ENCODE assay signal across 9 cellular contexts in genomic region chr3:11567516-11568467, GRCh38.
A peak's percentile ranks its signal among the peaks of the same experiment; 100 is the strongest.
DNase-seq lines count a peak whose midpoint lies in the region; ATAC-seq, FAIRE-seq and TF ChIP-seq lines count a peak whose summit lies in the region.
"Had no signal": no experiment of that assay in that cellular context is flagged by ENCODE, and none has a peak within 500 bp of the region (broad histone marks: within the 10 kb centered on the region; RNA-seq: fewer than 3 reads in every experiment).

No MANE protein-coding gene starts in this region.

- H3K4me1 ChIP-seq in PC-3 (ENCODE audit: insufficient read depth, low read length) (peaks cover 47% of the 10 kb centered on the region), neural progenitor cell (no peaks in the 10 kb centered on the region)

- H4K20me1 ChIP-seq in PC-3 (ENCODE audit: low read length) = 0 out of 2 replicates have a peak, but pooled peaks cover 9% of the 10 kb centered on the region
- peaks cover 91% of the 10 kb centered on the region for H4K20me1 ChIP-seq in neural progenitor cell (ENCODE audit: low read depth)

- peak overlapping the region; percentile 21; the same call in 1 of the 2 replicates for H2AFZ ChIP-seq in PC-3 (ENCODE audit: low read length)
- H2AFZ ChIP-seq in neural progenitor cell (replicated peaks) = no peak overlapping the region

- H3K9me2 ChIP-seq in PC-3 (replicated peaks; ENCODE audit: low read length) = no peaks in the 10 kb centered on the region

- H3K9me3 ChIP-seq in PC-3 (ENCODE audit: low read length) = no peaks in the 10 kb centered on the region
- no peaks in the 10 kb centered on the region for H3K9me3 ChIP-seq in neural progenitor cell (ENCODE audit: low read depth)

- DNase-seq in AG08395 (ENCODE audit: low spot score) (peak; percentile 86), PC-3 (peak; percentile 97), epidermal melanocyte (ENCODE audit: insufficient read length, low spot score) (peak; percentile 78), neural progenitor cell (ENCODE audit: low spot score) (no peak), GM12892 (ENCODE audit: insufficient read length) (no peak), NCI-H1048 (lab: John Stamatoyannopoulos, UW) (no peak), G401 (ENCODE audit: low spot score) (no peak)
- DNase-seq: GDM1 had no signal

- H3K4me1 Mint-ChIP-seq in neural progenitor cell = peaks cover 25% of the 10 kb centered on the region

- H3K36me3 ChIP-seq in PC-3 (ENCODE audit: low read depth, low read length) (peaks cover 16% of the 10 kb centered on the region; the same call in 1 of the 2 replicates), neural progenitor cell (no peaks in the 10 kb centered on the region)

- no peaks in the 10 kb centered on the region for H3K27me3 ChIP-seq in PC-3 (ENCODE audit: low read length)
- no peaks in the 10 kb centered on the region for H3K27me3 ChIP-seq in neural progenitor cell

- TF ChIP-seq CTCF in PC-3 (conservative IDR thresholded peaks at IDR 0.05; ENCODE audit: low read depth, low read length) (no peak), neural progenitor cell (IDR thresholded peaks at IDR 0.05) (no peak)

- peaks cover 9% of the 10 kb centered on the region for H3K27me3 Mint-ChIP-seq in neural progenitor cell (ENCODE audit: insufficient read depth, low read depth)

- H3K4me2 ChIP-seq in PC-3 (ENCODE audit: low read length) (peak overlapping the region; percentile 88), neural progenitor cell (no peak overlapping the region)

- H3K9ac ChIP-seq in PC-3 (ENCODE audit: low read length) (peak overlapping the region; percentile 84), neural progenitor cell (no peak overlapping the region)

- POLR2A ChIA-PET in PC-3 (lab: Charles Lee; ENCODE audit: unreplicated experiment) = interaction anchor here (0.6 to 1.9 kb wide), 3 partner anchors 16 to 769 kb away, joined by 3 to 12 read pairs (median 4); partner anchors contain the start of gene VGLL4

- H3K27ac ChIP-seq in PC-3 (ENCODE audit: low read length) (peak overlapping the region; percentile 99), neural progenitor cell (no peak overlapping the region)

- FAIRE-seq in GM12892 (lab: Jason Lieb, UNC) = no peak

- in situ Hi-C loops in G401 (cut with HindIII; ENCODE audit: low sequenced_read_pairs) = no loop called here

- H3K79me2 ChIP-seq in PC-3 (ENCODE audit: low read length) (peaks cover 81% of the 10 kb centered on the region), neural progenitor cell (ENCODE audit: low read depth) (peaks cover 76% of the 10 kb centered on the region)

- H3K27ac Mint-ChIP-seq in neural progenitor cell = peak overlapping the region; percentile 66

- H3F3A ChIP-seq in PC-3 (ENCODE audit: low read length, unreplicated experiment) (peaks cover 6% of the 10 kb centered on the region), neural progenitor cell (ENCODE audit: low read depth) (no peaks in the 10 kb centered on the region)

- no peak for TF ChIP-seq POLR2A in GM12892 (IDR thresholded peaks at IDR 0.05; ENCODE audit: low read depth, low read length)

- no TSS peak for BruUV-seq in PC-3 (replicated peaks; lab: Mats Ljungman, UMichigan)

- H3K4me3 ChIP-seq in PC-3 (ENCODE audit: low read length) (peak overlapping the region; percentile 54), neural progenitor cell (no peak overlapping the region)

- intact Hi-C loops in PC-3 (cut with micrococcal nuclease) = loop anchor here (1.0 to 2.0 kb wide), 2 partner anchors 33 to 75 kb away; partner anchors contain the start of gene VGLL4

- CTCF ChIA-PET in PC-3 (lab: Charles Lee) = interaction anchor here (0.6 kb wide), 1 partner anchor 187 kb away, joined by 4 read pairs; no protein-coding TSS in a partner anchor

- H3K36me3 Mint-ChIP-seq in neural progenitor cell = peaks cover 45% of the 10 kb centered on the region

- H3K9me3 Mint-ChIP-seq in neural progenitor cell = no peaks in the 10 kb centered on the region

- ATAC-seq in PC-3 = peak; percentile 78
- no peak for ATAC-seq in GM19455 (IDR thresholded peaks at IDR 0.05; ENCODE audit: unreplicated experiment)

- no peak overlapping the region for H3K4me3 Mint-ChIP-seq in neural progenitor cell

Comparison
In these comparisons a context has a peak if more than half of its experiments do, and no peak if none do; other contexts are left out.
1. DNase-seq: peak in AG08395 (single experiment), PC-3 (single experiment) and epidermal melanocyte (single experiment); none in neural progenitor cell (single experiment), GM12892 (single experiment), NCI-H1048 (single experiment) and G401 (single experiment).